19 cellular contexts compared by ENCODE assay signal in genomic region chr3:7421065-7421464, GRCh38.
DNase-seq lines count a peak whose midpoint lies in the region; ATAC-seq and TF ChIP-seq lines count a peak whose summit lies in the region.
"Had no signal": no experiment of that assay in that cellular context is flagged by ENCODE, and none has a peak within 500 bp of the region (broad histone marks: within the 10 kb centered on the region; RNA-seq: fewer than 3 reads in every experiment).

No MANE protein-coding gene starts in this region.

- TF ChIP-seq CTCF in GM13977 (IDR thresholded peaks at IDR 0.05; ENCODE audit: extremely low read depth, insufficient read depth, missing control alignments) (peak; percentile 9), RWPE2 (IDR thresholded peaks at IDR 0.05; ENCODE audit: poor library complexity, severe bottlenecking) (peak; percentile 17), neural progenitor cell (IDR thresholded peaks at IDR 0.05) (peak; percentile 44)

- no peak overlapping the region for H3K9ac ChIP-seq in neural progenitor cell
- H3K9ac ChIP-seq: BLaER1 treated with 17β-estradiol and CSF1 and Interleukin-3, amounts not matched to agents 10 nM and 100 nM had no signal

- H2AFZ ChIP-seq in neural progenitor cell (replicated peaks): no peak overlapping the region

- H4K20me1 ChIP-seq in neural progenitor cell (ENCODE audit: low read depth): no peaks in the 10 kb centered on the region
- H4K20me1 ChIP-seq: BLaER1 treated with 17β-estradiol and CSF1 and Interleukin-3, amounts not matched to agents 10 nM and 100 nM had no signal

- H3K27ac ChIP-seq in RWPE2 (ENCODE audit: poor library complexity, severe bottlenecking) (no peak overlapping the region), neural progenitor cell (no peak overlapping the region)
- H3K27ac ChIP-seq: BLaER1 treated with 17β-estradiol and CSF1 and Interleukin-3, amounts not matched to agents 10 nM and 100 nM; RWPE1; SJSA1 had no signal

- no peaks in the 10 kb centered on the region for H3K4me1 Mint-ChIP-seq in neural progenitor cell
- H3K4me1 Mint-ChIP-seq: IgD-negative memory B cell had no signal

- H3K4me2 ChIP-seq in neural progenitor cell: no peak overlapping the region
- H3K4me2 ChIP-seq: BLaER1 treated with 17β-estradiol and CSF1 and Interleukin-3, amounts not matched to agents 10 nM and 100 nM had no signal

- H3K27me3 Mint-ChIP-seq in neural progenitor cell (ENCODE audit: insufficient read depth, low read depth): peaks cover 3% of the 10 kb centered on the region
- H3K27me3 Mint-ChIP-seq: IgD-negative memory B cell had no signal

- H3K79me2 ChIP-seq in neural progenitor cell (ENCODE audit: low read depth): no peaks in the 10 kb centered on the region

- H3K9me3 ChIP-seq in RWPE2 (ENCODE audit: severe bottlenecking): no peaks in the 10 kb centered on the region
- no peaks in the 10 kb centered on the region for H3K9me3 ChIP-seq in neural progenitor cell (ENCODE audit: low read depth)
- H3K9me3 ChIP-seq: BLaER1 treated with 17β-estradiol and CSF1 and Interleukin-3, amounts not matched to agents 10 nM and 100 nM; SJSA1 had no signal

- no peaks in the 10 kb centered on the region for H3K27me3 ChIP-seq in RWPE2 (ENCODE audit: insufficient read depth, poor library complexity, severe bottlenecking)
- H3K27me3 ChIP-seq in neural progenitor cell: no peaks in the 10 kb centered on the region
- H3K27me3 ChIP-seq: BLaER1 treated with 17β-estradiol and CSF1 and Interleukin-3, amounts not matched to agents 10 nM and 100 nM; SJSA1 had no signal

- no peaks in the 10 kb centered on the region for H3K36me3 ChIP-seq in RWPE2 (ENCODE audit: low read depth)
- no peaks in the 10 kb centered on the region for H3K36me3 ChIP-seq in neural progenitor cell
- H3K36me3 ChIP-seq: BLaER1 treated with 17β-estradiol and CSF1 and Interleukin-3, amounts not matched to agents 10 nM and 100 nM; SJSA1 had no signal

- in situ Hi-C loops in GM13977 (cut with MboI; ENCODE audit: low pct_unique_long_range_greater_than_20kb, low sequenced_read_pairs, unreplicated experiment): no loop called here

- DNase-seq in GM13977 (ENCODE audit: low spot score): no peak
- peak; percentile 14 for DNase-seq in NAMALWA (ENCODE audit: low spot score)
- DNase-seq in RWPE2 (ENCODE audit: low spot score): no peak
- no peak for DNase-seq in neural progenitor cell (ENCODE audit: low spot score)
- DNase-seq in HUDEP-2 (lab: John Stamatoyannopoulos, UW; ENCODE audit: unreplicated experiment in 76 of 76): no peak
- no peak for DNase-seq in activated CD4-positive, alpha-beta T cell treated with anti-CD3 and anti-CD28 coated beads, Interleukin-2, amount 50 U/mL, for 4 hours
- no peak for DNase-seq in activated CD4-positive, alpha-beta T cell treated with anti-CD3 and anti-CD28 coated beads for 1 hour
- DNase-seq: COR-L47, GOT3, NCI-H1092 treated with DMSO at 0.1 percent for 48 hours, NCI-H1694, NCI-H748 treated with DMSO at 0.1 percent for 48 hours, SW 1271 had no signal

- H3K36me3 Mint-ChIP-seq in neural progenitor cell: no peaks in the 10 kb centered on the region
- H3K36me3 Mint-ChIP-seq: IgD-negative memory B cell had no signal

- no peak overlapping the region for H3K27ac Mint-ChIP-seq in neural progenitor cell
- H3K27ac Mint-ChIP-seq: IgD-negative memory B cell; T-helper 2 cell treated with Interferon-gamma antibody and Interleukin-4, amounts not matched to agents 5 μg/mL and 100 μg/mL, for 36 hours had no signal

- no peak overlapping the region for H3K4me3 ChIP-seq in RWPE2 (ENCODE audit: severe bottlenecking)
- H3K4me3 ChIP-seq in neural progenitor cell: no peak overlapping the region
- H3K4me3 ChIP-seq: BLaER1 treated with 17β-estradiol and CSF1 and Interleukin-3, amounts not matched to agents 10 nM and 100 nM; GM12878; SJSA1 had no signal

- no peaks in the 10 kb centered on the region for H3K9me3 Mint-ChIP-seq in neural progenitor cell

- no peak overlapping the region for H3K4me3 Mint-ChIP-seq in neural progenitor cell
- H3K4me3 Mint-ChIP-seq: IgD-negative memory B cell; T-helper 2 cell treated with Interferon-gamma antibody and Interleukin-4, amounts not matched to agents 5 μg/mL and 100 μg/mL, for 36 hours had no signal

- no peak for ATAC-seq in RWPE2 (ENCODE audit: low read depth)
- ATAC-seq: GM12878 had no signal

- H3F3A ChIP-seq in neural progenitor cell (ENCODE audit: low read depth): no peaks in the 10 kb centered on the region

- no peaks in the 10 kb centered on the region for H3K4me1 ChIP-seq in RWPE2 (ENCODE audit: insufficient read depth, poor library complexity, severe bottlenecking)
- H3K4me1 ChIP-seq in neural progenitor cell: no peaks in the 10 kb centered on the region
- H3K4me1 ChIP-seq: BLaER1 treated with 17β-estradiol and CSF1 and Interleukin-3, amounts not matched to agents 10 nM and 100 nM; SJSA1 had no signal
